8 cellular contexts compared by ENCODE assay signal in the genomic region with DNA sequence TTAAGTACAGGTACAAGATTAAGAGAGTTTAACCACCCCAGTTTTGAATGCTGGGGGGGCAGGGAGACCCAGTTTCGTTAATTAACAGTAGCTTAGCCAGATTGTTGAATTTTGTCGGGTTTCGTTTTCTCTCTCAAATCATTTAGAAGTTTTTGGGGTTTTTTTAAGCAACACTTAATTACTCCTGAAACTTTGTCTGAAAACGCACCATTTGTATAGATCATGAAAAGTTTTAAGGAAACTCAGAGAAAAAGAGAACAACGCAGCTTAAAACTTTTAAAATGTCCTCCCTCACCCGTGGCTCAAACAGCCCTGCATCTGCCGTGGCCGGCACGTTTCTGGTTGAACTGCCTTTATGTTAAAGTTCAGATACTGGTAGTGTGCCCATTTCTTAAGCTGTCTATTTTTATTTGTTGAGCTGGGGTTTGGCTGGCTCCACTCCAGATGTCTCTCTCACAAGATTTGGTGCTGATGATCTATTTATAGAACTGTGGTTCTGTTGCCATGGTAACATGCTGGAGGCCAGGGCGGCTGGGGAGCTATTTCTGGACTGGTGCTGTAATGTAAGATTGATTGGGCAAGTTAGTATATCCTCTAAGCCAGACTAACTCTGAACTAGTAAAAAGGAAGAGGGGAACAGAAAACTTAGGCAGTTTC. TPM values are rescaled to one million over a fixed set of nuclear protein-coding genes. Genes with fewer than 3 reads are reported as not detected.
DNase-seq lines count a peak whose midpoint lies in the region; ATAC-seq and TF ChIP-seq lines count a peak whose summit lies in the region.

No MANE protein-coding gene starts in this region.

- no peak for TF ChIP-seq POLR2A in vagina (IDR thresholded peaks at IDR 0.05)

- no peak overlapping the region for H2AFZ ChIP-seq in PC-9

- no TSS peak for BruUV-seq in PC-9 (replicated peaks; lab: Mats Ljungman, UMichigan)

- H3K4me2 ChIP-seq in PC-9: peak overlapping the region; percentile 55

- H3K4me3 ChIP-seq in HL-60 (replicated peaks; ENCODE audit: insufficient read depth, low read length): peak overlapping the region; percentile 6
- peak overlapping the region; percentile 17; the same call in 1 of the 2 replicates for H3K4me3 ChIP-seq in PC-9
- H3K4me3 ChIP-seq in vagina: no peak overlapping the region

- H3K79me2 ChIP-seq in PC-9 (ENCODE audit: low read depth): peaks cover 28% of the 10 kb centered on the region

- peak; percentile 86 for ATAC-seq in GM21390 (IDR thresholded peaks at IDR 0.05; ENCODE audit: unreplicated experiment)

- H3K36me3 ChIP-seq in PC-9 (ENCODE audit: low read depth) (peaks cover 77% of the 10 kb centered on the region), vagina (peaks cover 5 to 80% of the 10 kb centered on the region in 2 donors)

- intact Hi-C loops in PC-9 (cut with micrococcal nuclease; ENCODE audit: unreplicated experiment): no loop called here
- intact Hi-C loops in vagina (cut with DNase I): no loop called here

- H3K9me3 ChIP-seq in PC-9 (ENCODE audit: insufficient read depth, low read depth) (no peaks in the 10 kb centered on the region), vagina (no peaks in the 10 kb centered on the region)

- peaks cover 86% of the 10 kb centered on the region for H3F3A ChIP-seq in PC-9 (ENCODE audit: insufficient read depth, low read depth)

- H3K4me1 ChIP-seq in PC-9 (replicated peaks; ENCODE audit: insufficient read depth) (peaks cover 30% of the 10 kb centered on the region), vagina (peaks cover 47% of the 10 kb centered on the region)

- TF ChIP-seq CTCF in HL-60 (IDR thresholded peaks at IDR 0.05; ENCODE audit: insufficient read depth, low read length): no peak
- no peak for TF ChIP-seq CTCF in PC-9 (conservative IDR thresholded peaks at IDR 0.05)
- no peak for TF ChIP-seq CTCF in vagina (IDR thresholded peaks at IDR 0.05)

- no peaks in the 10 kb centered on the region for H3K9me2 ChIP-seq in PC-9 (ENCODE audit: insufficient read depth)

- peak overlapping the region; percentile 55 for H3K27ac ChIP-seq in HL-60 (replicated peaks)
- peak overlapping the region; percentile 69 for H3K27ac ChIP-seq in PC-9
- peak overlapping the region; percentile 73 for H3K27ac ChIP-seq in vagina

- H3K27me3 ChIP-seq in HL-60 (ENCODE audit: insufficient read depth, poor library complexity, severe bottlenecking) (no peaks in the 10 kb centered on the region), PC-9 (ENCODE audit: insufficient read depth, low read depth) (no peaks in the 10 kb centered on the region), vagina (no peaks in the 10 kb centered on the region)

- peaks cover 8% of the 10 kb centered on the region; the same call in 1 of the 2 replicates for H4K20me1 ChIP-seq in PC-9 (ENCODE audit: insufficient read depth)

- peak; percentile 66 for DNase-seq in Daoy (ENCODE audit: low read depth)
- DNase-seq in HL-60 (ENCODE audit: low read depth in 1 of 2, low spot score in 1 of 2): peak; percentile 86 to 94
- DNase-seq in PC-9: peak; percentile 19 to 92
- DNase-seq in activated effector memory CD4-positive, alpha-beta T cell treated with anti-CD3 and anti-CD28 coated beads, Interleukin-2, amount 50 U/mL, for 16 hours: peak; percentile 82
- peak; percentile 99 for DNase-seq in foreskin melanocyte
- DNase-seq in occipital lobe (lab: John Stamatoyannopoulos, UW): peak; percentile 64
- no peak for DNase-seq in vagina (ENCODE audit: extremely low spot score in 2 of 2)

- CTCF ChIA-PET in PC-9 (lab: Charles Lee): no interaction called here

- POLR2A ChIA-PET in PC-9 (lab: Charles Lee; ENCODE audit: unreplicated experiment): no interaction called here

RNA-seq across cellular contexts. Expression of a gene that starts 55.1 kb away (rescaled TPM):
- 286 and 344 TPM in 2 replicates for total RNA-seq in Daoy (2014; rRNA removed; shearing (Covaris generic))
- total RNA-seq in PC-9 (2021) (929 and 1,304 TPM in 2 replicates), occipital lobe (344 TPM), vagina (875 TPM)

RNA-seq across cellular contexts. Expression of a gene that starts 56.9 kb away (rescaled TPM):
- total RNA-seq in Daoy (2014; rRNA removed; shearing (Covaris generic)): 1.3 and 3.1 TPM in 2 replicates
- total RNA-seq in PC-9 (2021) (5.7 and 6.8 TPM in 2 replicates), occipital lobe (0.94 TPM), vagina (not detected)

Comparison
In these comparisons a context has a peak if more than half of its experiments do, and no peak if none do; other contexts are left out.
1. DNase-seq: peak in Daoy (single experiment), HL-60 (2 of 2), PC-9 (2 of 2), activated effector memory CD4-positive, alpha-beta T cell treated with anti-CD3 and anti-CD28 coated beads, Interleukin-2, amount 50 U/mL, for 16 hours (single experiment), foreskin melanocyte (single experiment) and occipital lobe (single experiment); none in vagina (0 of 2).
2. H3K4me3 ChIP-seq: peak in HL-60 (single experiment) and PC-9 (single experiment); none in vagina (0 of 2).
3. Peak in every context shown above with its lines, with median percentiles within 50 percentile points of each other: H3K27ac ChIP-seq.